In the genomic region with DNA sequence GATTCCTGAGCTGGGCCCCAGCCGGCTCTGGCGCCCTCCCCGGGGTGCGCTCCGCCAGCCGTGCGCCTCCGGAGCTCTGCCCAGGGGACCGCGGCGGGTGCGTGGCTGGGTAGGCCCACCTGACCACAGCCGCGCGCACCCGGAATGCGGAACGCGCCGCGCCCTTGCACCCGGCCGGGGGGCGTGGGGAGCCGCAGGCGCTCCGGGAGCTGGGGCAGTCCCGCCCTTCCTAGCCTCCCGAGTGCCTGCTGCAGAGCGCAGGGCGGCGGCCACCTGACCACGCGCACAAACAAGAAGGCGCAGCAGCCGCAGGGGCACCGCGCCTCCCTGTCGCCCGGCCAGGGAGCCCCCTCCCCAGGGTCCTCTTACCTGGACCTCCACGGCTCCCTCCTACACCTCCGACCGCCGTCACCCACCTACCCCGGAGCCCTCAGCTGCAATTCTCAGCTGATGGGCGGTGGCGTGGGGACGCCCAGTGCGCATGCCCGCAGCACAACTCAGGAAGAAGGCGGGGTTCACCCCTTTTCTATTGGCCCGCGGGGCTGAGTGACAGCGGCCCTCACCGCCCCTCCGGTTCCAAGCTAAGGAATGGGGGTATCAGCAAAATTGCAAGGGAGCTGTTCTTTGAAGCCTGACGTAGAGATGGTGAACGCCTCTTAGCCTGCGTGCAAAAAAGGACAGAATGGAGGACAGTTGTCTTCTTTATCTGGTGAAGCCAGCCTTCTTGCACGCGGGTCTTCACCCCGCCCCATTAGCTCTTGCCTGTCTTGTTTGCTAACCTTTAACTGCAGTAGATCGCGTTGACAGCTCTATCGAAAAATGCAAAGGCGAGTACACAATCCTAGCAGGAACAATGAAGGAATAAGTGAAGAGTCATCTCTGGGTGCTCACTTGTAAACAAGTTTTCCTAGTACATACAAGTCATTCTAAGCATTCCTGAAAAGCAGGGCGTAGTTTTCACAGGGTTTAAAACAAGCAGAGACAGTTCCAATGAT, we compare ENCODE assay signal across 1 cellular context.
TF ChIP-seq lines count a peak whose summit lies in the region.

A gene with protein sequence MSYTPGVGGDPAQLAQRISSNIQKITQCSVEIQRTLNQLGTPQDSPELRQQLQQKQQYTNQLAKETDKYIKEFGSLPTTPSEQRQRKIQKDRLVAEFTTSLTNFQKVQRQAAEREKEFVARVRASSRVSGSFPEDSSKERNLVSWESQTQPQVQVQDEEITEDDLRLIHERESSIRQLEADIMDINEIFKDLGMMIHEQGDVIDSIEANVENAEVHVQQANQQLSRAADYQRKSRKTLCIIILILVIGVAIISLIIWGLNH (minus strand): TSS at position 479 of the 995 bp plus-strand sequence. CDS start 9,586 bp downstream, outside the sequence.

TF ChIP-seq in HepG2, 621 proteins besides CTCF, POLR2A, EP300 and RAD21 (continued from another document and continues in another):
- TF ChIP-seq, protein P1, sequence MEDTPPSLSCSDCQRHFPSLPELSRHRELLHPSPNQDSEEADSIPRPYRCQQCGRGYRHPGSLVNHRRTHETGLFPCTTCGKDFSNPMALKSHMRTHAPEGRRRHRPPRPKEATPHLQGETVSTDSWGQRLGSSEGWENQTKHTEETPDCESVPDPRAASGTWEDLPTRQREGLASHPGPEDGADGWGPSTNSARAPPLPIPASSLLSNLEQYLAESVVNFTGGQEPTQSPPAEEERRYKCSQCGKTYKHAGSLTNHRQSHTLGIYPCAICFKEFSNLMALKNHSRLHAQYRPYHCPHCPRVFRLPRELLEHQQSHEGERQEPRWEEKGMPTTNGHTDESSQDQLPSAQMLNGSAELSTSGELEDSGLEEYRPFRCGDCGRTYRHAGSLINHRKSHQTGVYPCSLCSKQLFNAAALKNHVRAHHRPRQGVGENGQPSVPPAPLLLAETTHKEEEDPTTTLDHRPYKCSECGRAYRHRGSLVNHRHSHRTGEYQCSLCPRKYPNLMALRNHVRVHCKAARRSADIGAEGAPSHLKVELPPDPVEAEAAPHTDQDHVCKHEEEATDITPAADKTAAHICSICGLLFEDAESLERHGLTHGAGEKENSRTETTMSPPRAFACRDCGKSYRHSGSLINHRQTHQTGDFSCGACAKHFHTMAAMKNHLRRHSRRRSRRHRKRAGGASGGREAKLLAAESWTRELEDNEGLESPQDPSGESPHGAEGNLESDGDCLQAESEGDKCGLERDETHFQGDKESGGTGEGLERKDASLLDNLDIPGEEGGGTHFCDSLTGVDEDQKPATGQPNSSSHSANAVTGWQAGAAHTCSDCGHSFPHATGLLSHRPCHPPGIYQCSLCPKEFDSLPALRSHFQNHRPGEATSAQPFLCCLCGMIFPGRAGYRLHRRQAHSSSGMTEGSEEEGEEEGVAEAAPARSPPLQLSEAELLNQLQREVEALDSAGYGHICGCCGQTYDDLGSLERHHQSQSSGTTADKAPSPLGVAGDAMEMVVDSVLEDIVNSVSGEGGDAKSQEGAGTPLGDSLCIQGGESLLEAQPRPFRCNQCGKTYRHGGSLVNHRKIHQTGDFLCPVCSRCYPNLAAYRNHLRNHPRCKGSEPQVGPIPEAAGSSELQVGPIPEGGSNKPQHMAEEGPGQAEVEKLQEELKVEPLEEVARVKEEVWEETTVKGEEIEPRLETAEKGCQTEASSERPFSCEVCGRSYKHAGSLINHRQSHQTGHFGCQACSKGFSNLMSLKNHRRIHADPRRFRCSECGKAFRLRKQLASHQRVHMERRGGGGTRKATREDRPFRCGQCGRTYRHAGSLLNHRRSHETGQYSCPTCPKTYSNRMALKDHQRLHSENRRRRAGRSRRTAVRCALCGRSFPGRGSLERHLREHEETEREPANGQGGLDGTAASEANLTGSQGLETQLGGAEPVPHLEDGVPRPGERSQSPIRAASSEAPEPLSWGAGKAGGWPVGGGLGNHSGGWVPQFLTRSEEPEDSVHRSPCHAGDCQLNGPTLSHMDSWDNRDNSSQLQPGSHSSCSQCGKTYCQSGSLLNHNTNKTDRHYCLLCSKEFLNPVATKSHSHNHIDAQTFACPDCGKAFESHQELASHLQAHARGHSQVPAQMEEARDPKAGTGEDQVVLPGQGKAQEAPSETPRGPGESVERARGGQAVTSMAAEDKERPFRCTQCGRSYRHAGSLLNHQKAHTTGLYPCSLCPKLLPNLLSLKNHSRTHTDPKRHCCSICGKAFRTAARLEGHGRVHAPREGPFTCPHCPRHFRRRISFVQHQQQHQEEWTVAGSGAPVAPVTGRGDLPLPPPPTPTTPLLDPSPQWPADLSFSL (CRISPR knock-in tag; IDR thresholded peaks at IDR 0.05), result no peak
- TF ChIP-seq MYC (CRISPR knock-in tag; IDR thresholded peaks at IDR 0.05; ENCODE audit: borderline replicate concordance), result peak; percentile 81
- TF ChIP-seq ZNF607 (CRISPR knock-in tag; IDR thresholded peaks at IDR 0.05; ENCODE audit: borderline replicate concordance), result peak; percentile 88
- TF ChIP-seq ZNF614 (CRISPR knock-in tag; IDR thresholded peaks at IDR 0.05; ENCODE audit: borderline replicate concordance), result peak; percentile 65; the same call in 1 of the 2 replicates
- TF ChIP-seq ZFP1 (CRISPR knock-in tag; IDR thresholded peaks at IDR 0.05), result no peak
- peak; percentile 74 for TF ChIP-seq KMT2A (CRISPR knock-in tag; IDR thresholded peaks at IDR 0.05)
- TF ChIP-seq ZBTB3 (CRISPR knock-in tag; IDR thresholded peaks at IDR 0.05; ENCODE audit: borderline replicate concordance, low read depth), result peak; percentile 75; the same call in 1 of the 2 replicates
- peak; percentile 87 for TF ChIP-seq ASH2L (IDR thresholded peaks at IDR 0.05; ENCODE audit: insufficient read length, low read depth, low read length)
- TF ChIP-seq, protein P2, sequence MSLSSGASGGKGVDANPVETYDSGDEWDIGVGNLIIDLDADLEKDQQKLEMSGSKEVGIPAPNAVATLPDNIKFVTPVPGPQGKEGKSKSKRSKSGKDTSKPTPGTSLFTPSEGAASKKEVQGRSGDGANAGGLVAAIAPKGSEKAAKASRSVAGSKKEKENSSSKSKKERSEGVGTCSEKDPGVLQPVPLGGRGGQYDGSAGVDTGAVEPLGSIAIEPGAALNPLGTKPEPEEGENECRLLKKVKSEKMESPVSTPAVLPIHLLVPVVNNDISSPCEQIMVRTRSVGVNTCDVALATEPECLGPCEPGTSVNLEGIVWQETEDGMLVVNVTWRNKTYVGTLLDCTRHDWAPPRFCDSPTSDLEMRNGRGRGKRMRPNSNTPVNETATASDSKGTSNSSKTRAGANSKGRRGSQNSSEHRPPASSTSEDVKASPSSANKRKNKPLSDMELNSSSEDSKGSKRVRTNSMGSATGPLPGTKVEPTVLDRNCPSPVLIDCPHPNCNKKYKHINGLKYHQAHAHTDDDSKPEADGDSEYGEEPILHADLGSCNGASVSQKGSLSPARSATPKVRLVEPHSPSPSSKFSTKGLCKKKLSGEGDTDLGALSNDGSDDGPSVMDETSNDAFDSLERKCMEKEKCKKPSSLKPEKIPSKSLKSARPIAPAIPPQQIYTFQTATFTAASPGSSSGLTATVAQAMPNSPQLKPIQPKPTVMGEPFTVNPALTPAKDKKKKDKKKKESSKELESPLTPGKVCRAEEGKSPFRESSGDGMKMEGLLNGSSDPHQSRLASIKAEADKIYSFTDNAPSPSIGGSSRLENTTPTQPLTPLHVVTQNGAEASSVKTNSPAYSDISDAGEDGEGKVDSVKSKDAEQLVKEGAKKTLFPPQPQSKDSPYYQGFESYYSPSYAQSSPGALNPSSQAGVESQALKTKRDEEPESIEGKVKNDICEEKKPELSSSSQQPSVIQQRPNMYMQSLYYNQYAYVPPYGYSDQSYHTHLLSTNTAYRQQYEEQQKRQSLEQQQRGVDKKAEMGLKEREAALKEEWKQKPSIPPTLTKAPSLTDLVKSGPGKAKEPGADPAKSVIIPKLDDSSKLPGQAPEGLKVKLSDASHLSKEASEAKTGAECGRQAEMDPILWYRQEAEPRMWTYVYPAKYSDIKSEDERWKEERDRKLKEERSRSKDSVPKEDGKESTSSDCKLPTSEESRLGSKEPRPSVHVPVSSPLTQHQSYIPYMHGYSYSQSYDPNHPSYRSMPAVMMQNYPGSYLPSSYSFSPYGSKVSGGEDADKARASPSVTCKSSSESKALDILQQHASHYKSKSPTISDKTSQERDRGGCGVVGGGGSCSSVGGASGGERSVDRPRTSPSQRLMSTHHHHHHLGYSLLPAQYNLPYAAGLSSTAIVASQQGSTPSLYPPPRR (CRISPR knock-in tag; IDR thresholded peaks at IDR 0.05; ENCODE audit: borderline replicate concordance), result peak; percentile 30; the same call in 1 of the 2 replicates
- no peak for TF ChIP-seq HOXA9 (CRISPR knock-in tag; IDR thresholded peaks at IDR 0.05; ENCODE audit: borderline replicate concordance)
- TF ChIP-seq ZBTB20 (CRISPR knock-in tag; IDR thresholded peaks at IDR 0.05; ENCODE audit: borderline replicate concordance, low read depth), result no peak
- TF ChIP-seq, protein P3, sequence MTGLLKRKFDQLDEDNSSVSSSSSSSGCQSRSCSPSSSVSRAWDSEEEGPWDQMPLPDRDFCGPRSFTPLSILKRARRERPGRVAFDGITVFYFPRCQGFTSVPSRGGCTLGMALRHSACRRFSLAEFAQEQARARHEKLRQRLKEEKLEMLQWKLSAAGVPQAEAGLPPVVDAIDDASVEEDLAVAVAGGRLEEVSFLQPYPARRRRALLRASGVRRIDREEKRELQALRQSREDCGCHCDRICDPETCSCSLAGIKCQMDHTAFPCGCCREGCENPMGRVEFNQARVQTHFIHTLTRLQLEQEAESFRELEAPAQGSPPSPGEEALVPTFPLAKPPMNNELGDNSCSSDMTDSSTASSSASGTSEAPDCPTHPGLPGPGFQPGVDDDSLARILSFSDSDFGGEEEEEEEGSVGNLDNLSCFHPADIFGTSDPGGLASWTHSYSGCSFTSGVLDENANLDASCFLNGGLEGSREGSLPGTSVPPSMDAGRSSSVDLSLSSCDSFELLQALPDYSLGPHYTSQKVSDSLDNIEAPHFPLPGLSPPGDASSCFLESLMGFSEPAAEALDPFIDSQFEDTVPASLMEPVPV (CRISPR knock-in tag; IDR thresholded peaks at IDR 0.05), result peak; percentile 95
- peak; percentile 76 for TF ChIP-seq ELF3 (CRISPR knock-in tag; IDR thresholded peaks at IDR 0.05)
- peak; percentile 83 for TF ChIP-seq HNRNPK (IDR thresholded peaks at IDR 0.05; ENCODE audit: low read depth, low read length, poor library complexity, severe bottlenecking)
- peak; percentile 37; the same call in 1 of the 2 replicates for TF ChIP-seq SOX5 (CRISPR knock-in tag; IDR thresholded peaks at IDR 0.05; ENCODE audit: borderline replicate concordance)
- TF ChIP-seq, protein P4, sequence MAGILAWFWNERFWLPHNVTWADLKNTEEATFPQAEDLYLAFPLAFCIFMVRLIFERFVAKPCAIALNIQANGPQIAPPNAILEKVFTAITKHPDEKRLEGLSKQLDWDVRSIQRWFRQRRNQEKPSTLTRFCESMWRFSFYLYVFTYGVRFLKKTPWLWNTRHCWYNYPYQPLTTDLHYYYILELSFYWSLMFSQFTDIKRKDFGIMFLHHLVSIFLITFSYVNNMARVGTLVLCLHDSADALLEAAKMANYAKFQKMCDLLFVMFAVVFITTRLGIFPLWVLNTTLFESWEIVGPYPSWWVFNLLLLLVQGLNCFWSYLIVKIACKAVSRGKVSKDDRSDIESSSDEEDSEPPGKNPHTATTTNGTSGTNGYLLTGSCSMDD (CRISPR knock-in tag; IDR thresholded peaks at IDR 0.05), result no peak
- 0 out of 2 replicates have a peak, but pooled peaks have one; percentile 42 for TF ChIP-seq ETV6 (CRISPR knock-in tag; conservative IDR thresholded peaks at IDR 0.05)
- no peak for TF ChIP-seq HNF4G (IDR thresholded peaks at IDR 0.05; ENCODE audit: borderline replicate concordance, low read depth, low read length)
- peak; percentile 72; the same call in 1 of the 2 replicates for TF ChIP-seq HNF4G (CRISPR knock-in tag; IDR thresholded peaks at IDR 0.05; ENCODE audit: borderline replicate concordance, low read depth)
- peak; percentile 90 for TF ChIP-seq KDM3A (CRISPR knock-in tag; IDR thresholded peaks at IDR 0.05; ENCODE audit: low read depth)
- TF ChIP-seq ZNF44 (CRISPR knock-in tag; IDR thresholded peaks at IDR 0.05), result peak; percentile 81; the same call in 1 of the 2 replicates
- peak; percentile 50; the same call in 1 of the 2 replicates for TF ChIP-seq ZNF782 (CRISPR knock-in tag; IDR thresholded peaks at IDR 0.05; ENCODE audit: borderline replicate concordance)
- TF ChIP-seq SMAD1 (CRISPR knock-in tag; IDR thresholded peaks at IDR 0.05; ENCODE audit: borderline replicate concordance, low read depth), result no peak
- TF ChIP-seq ZNF510 (CRISPR knock-in tag; IDR thresholded peaks at IDR 0.05; ENCODE audit: low read depth), result peak; percentile 88; the same call in 1 of the 2 replicates
- no peak for TF ChIP-seq ZNF841 (CRISPR knock-in tag; IDR thresholded peaks at IDR 0.05; ENCODE audit: borderline replicate concordance)
- TF ChIP-seq, protein P5, sequence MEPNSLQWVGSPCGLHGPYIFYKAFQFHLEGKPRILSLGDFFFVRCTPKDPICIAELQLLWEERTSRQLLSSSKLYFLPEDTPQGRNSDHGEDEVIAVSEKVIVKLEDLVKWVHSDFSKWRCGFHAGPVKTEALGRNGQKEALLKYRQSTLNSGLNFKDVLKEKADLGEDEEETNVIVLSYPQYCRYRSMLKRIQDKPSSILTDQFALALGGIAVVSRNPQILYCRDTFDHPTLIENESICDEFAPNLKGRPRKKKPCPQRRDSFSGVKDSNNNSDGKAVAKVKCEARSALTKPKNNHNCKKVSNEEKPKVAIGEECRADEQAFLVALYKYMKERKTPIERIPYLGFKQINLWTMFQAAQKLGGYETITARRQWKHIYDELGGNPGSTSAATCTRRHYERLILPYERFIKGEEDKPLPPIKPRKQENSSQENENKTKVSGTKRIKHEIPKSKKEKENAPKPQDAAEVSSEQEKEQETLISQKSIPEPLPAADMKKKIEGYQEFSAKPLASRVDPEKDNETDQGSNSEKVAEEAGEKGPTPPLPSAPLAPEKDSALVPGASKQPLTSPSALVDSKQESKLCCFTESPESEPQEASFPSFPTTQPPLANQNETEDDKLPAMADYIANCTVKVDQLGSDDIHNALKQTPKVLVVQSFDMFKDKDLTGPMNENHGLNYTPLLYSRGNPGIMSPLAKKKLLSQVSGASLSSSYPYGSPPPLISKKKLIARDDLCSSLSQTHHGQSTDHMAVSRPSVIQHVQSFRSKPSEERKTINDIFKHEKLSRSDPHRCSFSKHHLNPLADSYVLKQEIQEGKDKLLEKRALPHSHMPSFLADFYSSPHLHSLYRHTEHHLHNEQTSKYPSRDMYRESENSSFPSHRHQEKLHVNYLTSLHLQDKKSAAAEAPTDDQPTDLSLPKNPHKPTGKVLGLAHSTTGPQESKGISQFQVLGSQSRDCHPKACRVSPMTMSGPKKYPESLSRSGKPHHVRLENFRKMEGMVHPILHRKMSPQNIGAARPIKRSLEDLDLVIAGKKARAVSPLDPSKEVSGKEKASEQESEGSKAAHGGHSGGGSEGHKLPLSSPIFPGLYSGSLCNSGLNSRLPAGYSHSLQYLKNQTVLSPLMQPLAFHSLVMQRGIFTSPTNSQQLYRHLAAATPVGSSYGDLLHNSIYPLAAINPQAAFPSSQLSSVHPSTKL (CRISPR knock-in tag; IDR thresholded peaks at IDR 0.05), result peak; percentile 69
- TF ChIP-seq PPARG (CRISPR knock-in tag; conservative IDR thresholded peaks at IDR 0.05), result peak; percentile 56
- peak; percentile 51; the same call in 1 of the 2 replicates for TF ChIP-seq ZFP90 (CRISPR knock-in tag; IDR thresholded peaks at IDR 0.05; ENCODE audit: borderline replicate concordance)
- TF ChIP-seq, protein P6, sequence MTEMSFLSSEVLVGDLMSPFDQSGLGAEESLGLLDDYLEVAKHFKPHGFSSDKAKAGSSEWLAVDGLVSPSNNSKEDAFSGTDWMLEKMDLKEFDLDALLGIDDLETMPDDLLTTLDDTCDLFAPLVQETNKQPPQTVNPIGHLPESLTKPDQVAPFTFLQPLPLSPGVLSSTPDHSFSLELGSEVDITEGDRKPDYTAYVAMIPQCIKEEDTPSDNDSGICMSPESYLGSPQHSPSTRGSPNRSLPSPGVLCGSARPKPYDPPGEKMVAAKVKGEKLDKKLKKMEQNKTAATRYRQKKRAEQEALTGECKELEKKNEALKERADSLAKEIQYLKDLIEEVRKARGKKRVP (CRISPR knock-in tag; IDR thresholded peaks at IDR 0.05), result peak in 1 of 2 experiments; percentile 45; a peak in 1 of 4 replicates
